Comparison of ENCODE assay signal across 2 cellular contexts in the genomic region with DNA sequence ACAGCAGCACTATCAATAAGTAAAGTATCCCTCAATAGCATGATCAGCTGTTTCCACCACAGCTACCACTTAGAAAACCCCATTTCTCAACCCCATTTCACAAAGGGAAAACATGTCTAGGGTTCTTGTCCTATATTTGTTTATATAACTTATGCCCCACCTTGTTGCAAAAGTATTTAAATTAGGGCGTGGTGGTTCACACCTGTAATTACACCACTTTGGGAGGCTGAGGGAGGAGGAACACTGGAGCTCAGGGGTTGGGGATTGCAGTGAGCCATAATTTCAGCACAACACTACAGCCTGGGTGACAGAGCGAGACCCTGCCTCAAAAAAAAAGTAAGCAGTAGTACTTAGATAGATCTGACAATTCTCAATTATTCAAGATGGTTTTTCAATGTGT.
TF ChIP-seq lines count a peak whose summit lies in the region.

No MANE protein-coding gene starts in this region.

TF ChIP-seq in SK-N-SH, 30 proteins besides CTCF, POLR2A, EP300 and RAD21 (continued from another document):
- TF ChIP-seq, protein P1, sequence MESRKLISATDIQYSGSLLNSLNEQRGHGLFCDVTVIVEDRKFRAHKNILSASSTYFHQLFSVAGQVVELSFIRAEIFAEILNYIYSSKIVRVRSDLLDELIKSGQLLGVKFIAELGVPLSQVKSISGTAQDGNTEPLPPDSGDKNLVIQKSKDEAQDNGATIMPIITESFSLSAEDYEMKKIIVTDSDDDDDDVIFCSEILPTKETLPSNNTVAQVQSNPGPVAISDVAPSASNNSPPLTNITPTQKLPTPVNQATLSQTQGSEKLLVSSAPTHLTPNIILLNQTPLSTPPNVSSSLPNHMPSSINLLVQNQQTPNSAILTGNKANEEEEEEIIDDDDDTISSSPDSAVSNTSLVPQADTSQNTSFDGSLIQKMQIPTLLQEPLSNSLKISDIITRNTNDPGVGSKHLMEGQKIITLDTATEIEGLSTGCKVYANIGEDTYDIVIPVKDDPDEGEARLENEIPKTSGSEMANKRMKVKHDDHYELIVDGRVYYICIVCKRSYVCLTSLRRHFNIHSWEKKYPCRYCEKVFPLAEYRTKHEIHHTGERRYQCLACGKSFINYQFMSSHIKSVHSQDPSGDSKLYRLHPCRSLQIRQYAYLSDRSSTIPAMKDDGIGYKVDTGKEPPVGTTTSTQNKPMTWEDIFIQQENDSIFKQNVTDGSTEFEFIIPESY (IDR thresholded peaks at IDR 0.05; ENCODE audit: borderline replicate concordance, low read depth) = no peak
- no peak for TF ChIP-seq MEF2A (IDR thresholded peaks at IDR 0.05; ENCODE audit: borderline replicate concordance, low read depth)
- no peak for TF ChIP-seq ELF1 (IDR thresholded peaks at IDR 0.05)

TF ChIP-seq in SK-N-SH treated with all-trans-retinoic acid at 6 μM for 48 hours, 23 proteins besides CTCF, POLR2A, EP300 and RAD21 (continued from another document):
- no peak for TF ChIP-seq CSRNP3 (CRISPR knock-in tag; IDR thresholded peaks at IDR 0.05)
- TF ChIP-seq, protein P2, sequence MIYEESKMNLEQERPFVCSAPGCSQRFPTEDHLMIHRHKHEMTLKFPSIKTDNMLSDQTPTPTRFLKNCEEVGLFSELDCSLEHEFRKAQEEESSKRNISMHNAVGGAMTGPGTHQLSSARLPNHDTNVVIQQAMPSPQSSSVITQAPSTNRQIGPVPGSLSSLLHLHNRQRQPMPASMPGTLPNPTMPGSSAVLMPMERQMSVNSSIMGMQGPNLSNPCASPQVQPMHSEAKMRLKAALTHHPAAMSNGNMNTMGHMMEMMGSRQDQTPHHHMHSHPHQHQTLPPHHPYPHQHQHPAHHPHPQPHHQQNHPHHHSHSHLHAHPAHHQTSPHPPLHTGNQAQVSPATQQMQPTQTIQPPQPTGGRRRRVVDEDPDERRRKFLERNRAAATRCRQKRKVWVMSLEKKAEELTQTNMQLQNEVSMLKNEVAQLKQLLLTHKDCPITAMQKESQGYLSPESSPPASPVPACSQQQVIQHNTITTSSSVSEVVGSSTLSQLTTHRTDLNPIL (CRISPR knock-in tag; IDR thresholded peaks at IDR 0.05; ENCODE audit: low read depth) = no peak
- no peak for TF ChIP-seq TOX (CRISPR knock-in tag; IDR thresholded peaks at IDR 0.05; ENCODE audit: borderline replicate concordance)
- no peak for TF ChIP-seq PATZ1 (CRISPR knock-in tag; IDR thresholded peaks at IDR 0.05; ENCODE audit: borderline replicate concordance)
- no peak for TF ChIP-seq SNAI2 (CRISPR knock-in tag; IDR thresholded peaks at IDR 0.05)
- TF ChIP-seq GLIS3 (CRISPR knock-in tag; IDR thresholded peaks at IDR 0.05) = no peak
- no peak for TF ChIP-seq OSR1 (CRISPR knock-in tag; IDR thresholded peaks at IDR 0.05)
- no peak for TF ChIP-seq ZNF70 (CRISPR knock-in tag; IDR thresholded peaks at IDR 0.05)
- TF ChIP-seq ZNF565 (CRISPR knock-in tag; conservative IDR thresholded peaks at IDR 0.05; ENCODE audit: low read depth) = no peak
- no peak for TF ChIP-seq TSHZ2 (CRISPR knock-in tag; IDR thresholded peaks at IDR 0.05)
- TF ChIP-seq BACH2 (CRISPR knock-in tag; IDR thresholded peaks at IDR 0.05; ENCODE audit: borderline replicate concordance) = no peak
- TF ChIP-seq TCF4 (CRISPR knock-in tag; IDR thresholded peaks at IDR 0.05; ENCODE audit: borderline replicate concordance) = no peak
TF ChIP-seq in SK-N-SH treated with all-trans-retinoic acid at 6 μM for 48 hours: peak in this region for 0.
